29 cellular contexts compared by ENCODE assay signal in the genomic region with DNA sequence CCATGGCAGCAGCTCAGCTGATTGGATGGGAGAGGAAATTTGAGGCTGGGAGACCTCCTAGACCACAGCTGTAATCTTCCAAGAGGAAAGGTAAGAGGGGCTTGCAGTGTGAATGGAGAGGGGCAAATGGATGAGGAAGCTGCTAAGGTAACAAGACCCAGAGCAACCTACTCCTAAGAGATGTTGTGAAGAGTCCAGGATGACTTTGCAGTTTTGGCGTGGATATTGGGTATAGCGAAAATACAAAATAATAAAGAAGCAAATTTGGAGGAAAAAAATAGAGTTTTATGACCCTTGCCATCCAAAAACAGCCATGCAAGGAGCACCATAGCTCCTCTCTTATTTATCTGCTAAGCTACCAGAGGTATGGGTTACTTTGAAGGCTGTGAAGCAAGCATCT.
"Had no signal": no experiment of that assay in that cellular context is flagged by ENCODE, and none has a peak within 500 bp of the region (broad histone marks: within the 10 kb centered on the region; RNA-seq: fewer than 3 reads in every experiment).

No MANE protein-coding gene starts in this region.

- H3K4me1 ChIP-seq: ascending aorta, breast epithelium, colonic mucosa had no signal

- H3K27ac ChIP-seq: ascending aorta, breast epithelium, cardiac muscle cell, colonic mucosa, epithelial cell of prostate, esophagus squamous epithelium, gastroesophageal sphincter, heart right ventricle had no signal

- ATAC-seq: activated CD4-positive, alpha-beta T cell treated with anti-CD3 and anti-CD28 coated beads for 36 hours; activated CD8-positive, alpha-beta memory T cell treated with anti-CD3 and anti-CD28 coated beads, Interleukin-2, amount 10 ng/mL, durations not matched to agents 7 days and 5 days; activated CD8-positive, alpha-beta T cell treated with anti-CD3 and anti-CD28 coated beads, Interleukin-2, amount 10 ng/mL, durations not matched to agents 7 days and 5 days; activated naive CD4-positive, alpha-beta T cell treated with anti-CD3 and anti-CD28 coated beads, Interleukin-2, amount 50 U/mL, for 72 hours; gastroesophageal sphincter; heart right ventricle had no signal

- FAIRE-seq: endometrium, endothelial cell of umbilical vein had no signal

- H3K27me3 ChIP-seq: ascending aorta, breast epithelium, cardiac muscle cell, colonic mucosa, esophagus squamous epithelium, gastroesophageal sphincter, heart right ventricle had no signal

- H3K36me3 ChIP-seq: ascending aorta, breast epithelium, cardiac muscle cell, colonic mucosa, esophagus squamous epithelium, gastroesophageal sphincter, heart right ventricle had no signal

- H3K9me3 ChIP-seq: ascending aorta, breast epithelium, colonic mucosa, esophagus squamous epithelium, gastroesophageal sphincter, heart right ventricle had no signal

- DNase-seq: activated CD4-positive, alpha-beta memory T cell treated with anti-CD3 and anti-CD28 coated beads for 36 hours; activated CD4-positive, alpha-beta T cell treated with anti-CD3 and anti-CD28 coated beads for 36 hours; activated CD4-positive, alpha-beta T cell treated with anti-CD3 and anti-CD28 coated beads, Interleukin-2, amount 10 ng/mL, durations not matched to agents 24 days and 14 days; activated CD4-positive, CD25-positive, alpha-beta regulatory T cell; activated CD4-positive, CD25-positive, alpha-beta regulatory T cell treated with anti-CD3 and anti-CD28 coated beads, Interleukin-2, amount 50 U/mL, for 72 hours; activated CD8-positive, alpha-beta memory T cell treated with anti-CD3 and anti-CD28 coated beads, Interleukin-2, amount 10 ng/mL, durations not matched to agents 7 days and 5 days; activated CD8-positive, alpha-beta memory T cell treated with anti-CD3 and anti-CD28 coated beads, Interleukin-2, amount 50 U/mL, for 4 hours; activated CD8-positive, alpha-beta T cell treated with anti-CD3 and anti-CD28 coated beads, Interleukin-2, amount 10 ng/mL, durations not matched to agents 7 days and 5 days; activated effector memory CD4-positive, alpha-beta T cell treated with anti-CD3 and anti-CD28 coated beads, Interleukin-2, amount 50 U/mL, for 16 hours; activated naive CD4-positive, alpha-beta T cell treated with anti-CD3 and anti-CD28 coated beads, Interleukin-2, amount 10 ng/mL, durations not matched to agents 7 days and 5 days; activated naive CD8-positive, alpha-beta T cell treated with anti-CD3 and anti-CD28 coated beads, Interleukin-2, amount 10 ng/mL, durations not matched to agents 7 days and 5 days; activated T-cell treated with anti-CD3 and anti-CD28 coated beads, Interleukin-2, amount 50 U/mL, for 1 hour; activated T-cell treated with anti-CD3 and anti-CD28 coated beads, Interleukin-2, amount 50 U/mL, for 48 hours; central memory CD4-positive, alpha-beta T cell; cerebellar nuclear complex; colonic mucosa; effector CD8-positive, alpha-beta T cell; esophagus squamous epithelium; foreskin melanocyte; heart right ventricle; T-helper 2 cell had no signal

- H3K4me3 ChIP-seq: ascending aorta, breast epithelium, cardiac muscle cell, colonic mucosa, esophagus squamous epithelium, gastroesophageal sphincter, heart right ventricle had no signal
